In genomic region chr18:3212636-3213035, GRCh38 we compare ENCODE assay signal across 29 cellular contexts. TPM values are rescaled to one million over a fixed set of nuclear protein-coding genes. Genes with fewer than 3 reads are reported as not detected.
DNase-seq lines count a peak whose midpoint lies in the region; ATAC-seq and TF ChIP-seq lines count a peak whose summit lies in the region.
"Had no signal": no experiment of that assay in that cellular context is flagged by ENCODE, and none has a peak within 500 bp of the region (broad histone marks: within the 10 kb centered on the region; RNA-seq: fewer than 3 reads in every experiment).

No MANE protein-coding gene starts in this region.

- peak overlapping the region; percentile 70 for H3K9ac ChIP-seq in adipocyte (ENCODE audit: low read length)

- H3K36me3 Mint-ChIP-seq in stimulated activated naive CD8-positive, alpha-beta T cell treated with anti-CD3 and anti-CD28 coated beads, Interleukin-15, Interleukin-2, amounts not matched to agents 100 ng/mL and 50 ng/mL, for 24 hours (ENCODE audit: low read depth), result peaks cover 4% of the 10 kb centered on the region
- peaks cover 0 to 36% (median 17%) of the 10 kb centered on the region in 5 donors for H3K36me3 Mint-ChIP-seq in naive thymus-derived CD4-positive, alpha-beta T cell
- no peaks in the 10 kb centered on the region for H3K36me3 Mint-ChIP-seq in type B pancreatic cell
- no peaks in the 10 kb centered on the region for H3K36me3 Mint-ChIP-seq in endothelial cell (ENCODE audit: low read depth, unreplicated experiment)

- POLR2A ChIA-PET in naive thymus-derived CD4-positive, alpha-beta T cell (lab: Charles Lee), result interaction anchor here (1.1 kb wide), 1 partner anchor 33 kb away, joined by 3 read pairs; no protein-coding TSS in a partner anchor

- no peaks in the 10 kb centered on the region for H3K27me3 Mint-ChIP-seq in stimulated activated naive CD8-positive, alpha-beta T cell treated with anti-CD3 and anti-CD28 coated beads, Interleukin-15, Interleukin-2, amounts not matched to agents 100 ng/mL and 50 ng/mL, for 24 hours
- H3K27me3 Mint-ChIP-seq in naive thymus-derived CD4-positive, alpha-beta T cell, result peaks cover 0 to 2% (median 0%) of the 10 kb centered on the region in 5 donors
- H3K27me3 Mint-ChIP-seq in type B pancreatic cell (no peaks in the 10 kb centered on the region), endothelial cell (ENCODE audit: unreplicated experiment) (no peaks in the 10 kb centered on the region)

- peaks cover 4% of the 10 kb centered on the region for H3K36me3 ChIP-seq in adipocyte (ENCODE audit: control insufficient read depth, insufficient read depth, low read length, severe bottlenecking)
- no peaks in the 10 kb centered on the region for H3K36me3 ChIP-seq in naive thymus-derived CD4-positive, alpha-beta T cell (ENCODE audit: control insufficient read depth in 2 of 3, insufficient read depth in 3 of 3, low read length in 3 of 3)
- H3K36me3 ChIP-seq: BE2C, prostate gland, upper lobe of right lung had no signal

- no peaks in the 10 kb centered on the region for H3K27me3 ChIP-seq in adipocyte (replicated peaks; ENCODE audit: control insufficient read depth, insufficient read depth, low read length)
- no peaks in the 10 kb centered on the region for H3K27me3 ChIP-seq in naive thymus-derived CD4-positive, alpha-beta T cell (ENCODE audit: control insufficient read depth in 2 of 2, insufficient read depth in 2 of 2, low read length in 2 of 2)
- H3K27me3 ChIP-seq: BE2C, dorsolateral prefrontal cortex, upper lobe of right lung had no signal

- ATAC-seq in stimulated activated naive CD8-positive, alpha-beta T cell treated with anti-CD3 and anti-CD28 coated beads, Interleukin-15, Interleukin-2, amounts not matched to agents 100 U/mL and 50 U/mL, for 24 hours, result no peak
- ATAC-seq in naive thymus-derived CD4-positive, alpha-beta T cell, result no peak
- no peak for ATAC-seq in HG03378 (IDR thresholded peaks at IDR 0.05; ENCODE audit: unreplicated experiment)
- ATAC-seq: upper lobe of right lung had no signal

- H3K9me3 Mint-ChIP-seq in stimulated activated naive CD8-positive, alpha-beta T cell treated with anti-CD3 and anti-CD28 coated beads, Interleukin-15, Interleukin-2, amounts not matched to agents 100 ng/mL and 50 ng/mL, for 24 hours, result no peaks in the 10 kb centered on the region
- H3K9me3 Mint-ChIP-seq in naive thymus-derived CD4-positive, alpha-beta T cell, result peaks cover 0 to 3% (median 0%) of the 10 kb centered on the region in 11 donors
- H3K9me3 Mint-ChIP-seq in type B pancreatic cell (peaks cover 4% of the 10 kb centered on the region), endothelial cell (ENCODE audit: unreplicated experiment) (no peaks in the 10 kb centered on the region)
- H3K9me3 Mint-ChIP-seq: T-helper 1 cell treated with Interleukin-12 subunit alpha and Interleukin-12 subunit beta and Interleukin-4 antibody, amounts not matched to agents 30 μg/mL and 1 μg/mL, for 36 hours had no signal

- peak overlapping the region; percentile 22 for H3K27ac ChIP-seq in naive thymus-derived CD4-positive, alpha-beta T cell (ENCODE audit: low read depth, low read length)
- H3K27ac ChIP-seq: dorsolateral prefrontal cortex, prostate gland, upper lobe of right lung had no signal

- H3K4me3 ChIP-seq in adipocyte (ENCODE audit: low read length), result no peak overlapping the region
- H3K4me3 ChIP-seq in naive thymus-derived CD4-positive, alpha-beta T cell (ENCODE audit: low read length), result no peak overlapping the region
- H3K4me3 ChIP-seq: dorsolateral prefrontal cortex, prostate gland, upper lobe of right lung had no signal

- no peak for DNase-seq in stimulated activated naive CD8-positive, alpha-beta T cell treated with anti-CD3 and anti-CD28 coated beads, Interleukin-15, Interleukin-2, amounts not matched to agents 100 U/mL and 50 U/mL, for 24 hours
- DNase-seq in adipocyte (ENCODE audit: low read depth) (peak; percentile 74), type B pancreatic cell (ENCODE audit: extremely low spot score, unreplicated experiment) (no peak), endothelial cell (ENCODE audit: low spot score) (no peak)
- no peak for DNase-seq in naive thymus-derived CD4-positive, alpha-beta T cell
- DNase-seq in activated CD4-positive, alpha-beta T cell treated with anti-CD3 and anti-CD28 coated beads, Interleukin-2, amount 50 U/mL, for 4 hours, result no peak
- DNase-seq: activated CD4-positive, alpha-beta T cell treated with anti-CD3 and anti-CD28 coated beads for 4 hours; activated gamma-delta T cell; activated T-cell treated with anti-CD3 and anti-CD28 coated beads, Interleukin-2, amount 50 U/mL, for 1 hour; BE2C; Caco-2; DMS79 treated with DMSO at 0.1 percent for 48 hours; dorsolateral prefrontal cortex; HCEC 1CT; head of caudate nucleus; kidney glomerular epithelial cell; mammary epithelial cell; NCI-H1417; NCI-H2081 treated with DMSO at 0.1 percent for 48 hours; NCI-H345; small intestine; stimulated activated CD4-positive, alpha-beta T cell treated with anti-CD3 and anti-CD28 coated beads, Interleukin-1b, Interleukin-23, amount 100 ng/mL, for 48 hours; upper lobe of right lung had no signal

- H3K27ac Mint-ChIP-seq in stimulated activated naive CD8-positive, alpha-beta T cell treated with anti-CD3 and anti-CD28 coated beads, Interleukin-15, Interleukin-2, amounts not matched to agents 100 ng/mL and 50 ng/mL, for 24 hours, result peak overlapping the region; percentile 33
- peak overlapping the region in 6 of 9 donors; percentile 56 to 91 (median 82) for H3K27ac Mint-ChIP-seq in naive thymus-derived CD4-positive, alpha-beta T cell
- H3K27ac Mint-ChIP-seq in type B pancreatic cell, result no peak overlapping the region
- H3K27ac Mint-ChIP-seq in endothelial cell (ENCODE audit: unreplicated experiment), result no peak overlapping the region
- H3K27ac Mint-ChIP-seq: T-helper 1 cell treated with Interleukin-12 subunit alpha and Interleukin-12 subunit beta and Interleukin-4 antibody, amounts not matched to agents 30 μg/mL and 1 μg/mL, for 36 hours had no signal

- TF ChIP-seq CTCF in type B pancreatic cell (conservative IDR thresholded peaks at IDR 0.05), result no peak
- TF ChIP-seq CTCF in endothelial cell (IDR thresholded peaks at IDR 0.05; ENCODE audit: unreplicated experiment), result no peak

- H3K4me1 ChIP-seq in adipocyte (ENCODE audit: control insufficient read depth, insufficient read depth, low read length), result peaks cover 44% of the 10 kb centered on the region
- no peaks in the 10 kb centered on the region for H3K4me1 ChIP-seq in naive thymus-derived CD4-positive, alpha-beta T cell (ENCODE audit: control insufficient read depth in 2 of 2, insufficient read depth in 2 of 2, low read length in 2 of 2)
- H3K4me1 ChIP-seq: BE2C, prostate gland, upper lobe of right lung had no signal

- H3K9me3 ChIP-seq in adipocyte (ENCODE audit: control insufficient read depth, low read length), result no peaks in the 10 kb centered on the region
- no peaks in the 10 kb centered on the region for H3K9me3 ChIP-seq in naive thymus-derived CD4-positive, alpha-beta T cell (ENCODE audit: control insufficient read depth in 2 of 3, low read length in 3 of 3)
- H3K9me3 ChIP-seq: BE2C, Caco-2, prostate gland, upper lobe of right lung had no signal

- intact Hi-C loops in naive thymus-derived CD4-positive, alpha-beta T cell (cut with micrococcal nuclease), result loop anchor here in 1 of 2 donors (1.0 to 5.0 kb wide), 2 partner anchors 35 kb away; partner anchors contain the start of gene MYL12A

- H3K4me3 Mint-ChIP-seq in stimulated activated naive CD8-positive, alpha-beta T cell treated with anti-CD3 and anti-CD28 coated beads, Interleukin-15, Interleukin-2, amounts not matched to agents 100 ng/mL and 50 ng/mL, for 24 hours, result no peak overlapping the region
- peak overlapping the region in 3 of 10 donors; percentile 2 to 36 (median 14) for H3K4me3 Mint-ChIP-seq in naive thymus-derived CD4-positive, alpha-beta T cell
- H3K4me3 Mint-ChIP-seq in type B pancreatic cell, result peak overlapping the region; percentile 24
- H3K4me3 Mint-ChIP-seq in endothelial cell (ENCODE audit: unreplicated experiment), result no peak overlapping the region
- H3K4me3 Mint-ChIP-seq: T-helper 1 cell treated with Interleukin-12 subunit alpha and Interleukin-12 subunit beta and Interleukin-4 antibody, amounts not matched to agents 30 μg/mL and 1 μg/mL, for 36 hours had no signal

- peaks cover 26% of the 10 kb centered on the region for H3K4me1 Mint-ChIP-seq in stimulated activated naive CD8-positive, alpha-beta T cell treated with anti-CD3 and anti-CD28 coated beads, Interleukin-15, Interleukin-2, amounts not matched to agents 100 ng/mL and 50 ng/mL, for 24 hours (ENCODE audit: low read depth)
- peaks cover 0 to 18% (median 12%) of the 10 kb centered on the region in 7 donors for H3K4me1 Mint-ChIP-seq in naive thymus-derived CD4-positive, alpha-beta T cell
- H3K4me1 Mint-ChIP-seq in type B pancreatic cell (ENCODE audit: unreplicated experiment) (peaks cover 29% of the 10 kb centered on the region), endothelial cell (ENCODE audit: unreplicated experiment) (peaks cover 3% of the 10 kb centered on the region)

- CTCF ChIA-PET in naive thymus-derived CD4-positive, alpha-beta T cell (lab: Charles Lee), result interaction anchor here (0.7 kb wide), 1 partner anchor 34 kb away, joined by 3 read pairs; no protein-coding TSS in a partner anchor

RNA-seq across cellular contexts. Expression of gene MYOM1, which starts 7.1 kb away (rescaled TPM):
- 1 to 10 TPM; 1.7 to 6.7 (median 2.9) TPM for total RNA-seq in naive thymus-derived CD4-positive, alpha-beta T cell
- 1 to 10 TPM in 1 of 2 donors, under 1 TPM in 1; 0.83 to 1.9 TPM for polyA plus RNA-seq in naive thymus-derived CD4-positive, alpha-beta T cell
- 2.0 TPM in 2 replicates for total RNA-seq in type B pancreatic cell (ENCODE audit: low replicate concordance)
- total RNA-seq in endothelial cell (ENCODE audit: unreplicated experiment), result 0.49 TPM
- total RNA-seq: endothelial cell of umbilical vein, RPMI7951 had no signal

RNA-seq across cellular contexts. Expression of gene MYL12A, which starts 35.0 kb away (rescaled TPM):
- total RNA-seq in naive thymus-derived CD4-positive, alpha-beta T cell, result 100 to 1,000 TPM; 331 to 753 (median 415) TPM
- polyA plus RNA-seq in naive thymus-derived CD4-positive, alpha-beta T cell, result 1,000 to 10,000 TPM; 2,490 to 2,608 TPM
- 219 and 271 TPM in 2 replicates for total RNA-seq in type B pancreatic cell (ENCODE audit: low replicate concordance)
- 430 TPM for total RNA-seq in endothelial cell (ENCODE audit: unreplicated experiment)

RNA-seq across cellular contexts. Expression of gene MYL12B, which starts 49.3 kb away (rescaled TPM):
- total RNA-seq in naive thymus-derived CD4-positive, alpha-beta T cell, result 100 to 1,000 TPM; 140 to 300 (median 169) TPM
- 100 to 1,000 TPM; 942 to 982 TPM for polyA plus RNA-seq in naive thymus-derived CD4-positive, alpha-beta T cell
- total RNA-seq in type B pancreatic cell (ENCODE audit: low replicate concordance) (211 and 359 TPM in 2 replicates), endothelial cell (ENCODE audit: unreplicated experiment) (298 TPM)

Comparison
In these comparisons a context has a peak if more than half of its experiments do, and no peak if none do; other contexts are left out.
1. H3K27ac Mint-ChIP-seq: peak in stimulated activated naive CD8-positive, alpha-beta T cell treated with anti-CD3 and anti-CD28 coated beads, Interleukin-15, Interleukin-2, amounts not matched to agents 100 ng/mL and 50 ng/mL, for 24 hours (single experiment) and naive thymus-derived CD4-positive, alpha-beta T cell (6 of 9); none in type B pancreatic cell (single experiment) and endothelial cell (single experiment).